Comparison of ENCODE assay signal across 8 cellular contexts in the genomic region with DNA sequence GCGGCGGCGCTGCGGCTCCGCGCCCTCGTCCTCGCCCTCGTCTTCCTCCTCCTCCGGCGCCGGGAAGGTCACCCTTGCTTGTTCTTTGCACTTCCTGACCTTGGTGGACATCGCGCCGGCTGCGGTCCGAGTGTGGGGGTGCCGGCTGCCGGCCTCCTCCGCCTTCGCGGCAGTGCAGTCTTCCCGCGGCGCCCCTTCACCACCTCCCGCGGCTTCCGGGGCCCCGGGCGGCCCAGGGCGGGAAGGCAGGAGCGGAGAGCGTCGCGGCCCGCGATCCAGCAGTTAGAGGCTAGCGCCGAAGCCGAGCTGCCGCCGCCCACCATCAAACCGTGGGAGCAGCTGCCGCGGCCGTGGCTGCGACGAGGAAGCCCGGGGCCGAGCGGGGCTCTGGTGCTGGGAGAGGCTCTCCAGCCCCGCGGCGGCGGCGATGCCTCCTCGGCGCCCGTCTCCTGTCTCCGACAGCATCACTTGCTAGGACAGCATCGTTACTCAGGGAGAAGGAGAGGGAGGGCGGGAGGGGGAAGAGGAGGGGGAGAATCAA. TPM values are rescaled to one million over a fixed set of nuclear protein-coding genes. Genes with fewer than 3 reads are reported as not detected.
DNase-seq lines count a peak whose midpoint lies in the region; ATAC-seq and TF ChIP-seq lines count a peak whose summit lies in the region.

TRPC3 (minus strand) TSS at position 491 of the 541 bp plus-strand sequence; CDS start at position 111, 380 bp downstream.

- H3K27ac ChIP-seq in Peyer's patch (peak within 1 kb of the TSS in 3 of 4 donors; percentile 8 to 44 (median 28)), right cardiac atrium (ENCODE audit: low read length) (no peak within 1 kb of the TSS)

- no peak for TF ChIP-seq POLR2A in Peyer's patch (IDR thresholded peaks at IDR 0.05)

- WGBS in right cardiac atrium, result under 1% methylated on average over 62 of the region's 62 CpGs

- DNase-seq in HFF-Myc (ENCODE audit: extremely low read depth, low read depth) (no peak), Peyer's patch (peak; percentile 17 to 54 (median 49)), adipocyte (ENCODE audit: low read depth) (peak; percentile 68), right cardiac atrium (peak; percentile 27 to 70 (median 69)), sciatic nerve (ENCODE audit: low spot score) (peak; percentile 60), DMS153 treated with DMSO at 0.1 percent for 48 hours (lab: John Stamatoyannopoulos, UW; ENCODE audit: unreplicated experiment) (no peak), NCI-H2029 treated with DMSO at 0.1 percent for 48 hours (lab: John Stamatoyannopoulos, UW) (no peak)

- intact Hi-C loops in right cardiac atrium (cut with DNase I), result no loop called here
- intact Hi-C loops in sciatic nerve (cut with DNase I), result no loop called here

- peaks cover 0 to 3% of the 10 kb centered on the region in 2 donors for H3K27me3 ChIP-seq in Peyer's patch
- peaks cover 7% of the 10 kb centered on the region for H3K27me3 ChIP-seq in adipocyte (replicated peaks; ENCODE audit: control insufficient read depth, insufficient read depth, low read length)
- peaks cover 3% of the 10 kb centered on the region for H3K27me3 ChIP-seq in right cardiac atrium (ENCODE audit: control insufficient read depth, insufficient read depth)

- peak within 1 kb of the TSS; percentile 61 for H3K9ac ChIP-seq in adipocyte (ENCODE audit: low read length)

- TF ChIP-seq CTCF in HFF-Myc (IDR thresholded peaks at IDR 0.05; ENCODE audit: low read depth, low read length, missing control alignments) (no peak), Peyer's patch (IDR thresholded peaks at IDR 0.05) (no peak)

- H3K9me3 ChIP-seq in Peyer's patch, result no peaks in the 10 kb centered on the region
- no peaks in the 10 kb centered on the region for H3K9me3 ChIP-seq in adipocyte (ENCODE audit: control insufficient read depth, low read length)
- no peaks in the 10 kb centered on the region for H3K9me3 ChIP-seq in right cardiac atrium (ENCODE audit: control insufficient read depth, low read length)

- ATAC-seq in right cardiac atrium (peak; percentile 39 to 44), sciatic nerve (peak; percentile 8)

- H3K4me3 ChIP-seq in GM08714 (ENCODE audit: low read length) (peak within 1 kb of the TSS; percentile 62; the same call in 1 of the 2 replicates), HFF-Myc (replicated peaks; ENCODE audit: low read depth, low read length) (peak within 1 kb of the TSS; percentile 39), Peyer's patch (peak within 1 kb of the TSS; percentile 48 to 72 (median 65)), adipocyte (ENCODE audit: low read length) (peak within 1 kb of the TSS; percentile 83), right cardiac atrium (ENCODE audit: low read length) (peak within 1 kb of the TSS; percentile 68)

- peaks cover 0 to 21% (median 0%) of the 10 kb centered on the region in 4 donors for H3K4me1 ChIP-seq in Peyer's patch
- no peaks in the 10 kb centered on the region for H3K4me1 ChIP-seq in adipocyte (ENCODE audit: control insufficient read depth, insufficient read depth, low read length)
- no peaks in the 10 kb centered on the region for H3K4me1 ChIP-seq in right cardiac atrium (ENCODE audit: control insufficient read depth, insufficient read depth, low read length)

- no peaks in the 10 kb centered on the region for H3K36me3 ChIP-seq in Peyer's patch
- H3K36me3 ChIP-seq in adipocyte (ENCODE audit: control insufficient read depth, insufficient read depth, low read length, severe bottlenecking), result no peaks in the 10 kb centered on the region

RNA-seq across cellular contexts. Expression of gene TRPC3, which starts in this region (rescaled TPM):
- 1 to 10 TPM in 1 of 4 donors, under 1 TPM in 1, not detected in 2; 0.67 to 1.1 TPM for total RNA-seq in Peyer's patch
- under 1 TPM; 0.15 to 0.34 (median 0.24) TPM for total RNA-seq in right cardiac atrium
- polyA plus RNA-seq in right cardiac atrium, result 0.09 TPM
- 0.98 TPM for total RNA-seq in sciatic nerve

Comparison
In these comparisons a context has a peak if more than half of its experiments do, and no peak if none do; other contexts are left out.
1. Peak in DNase-seq, ATAC-seq and H3K4me3 ChIP-seq in right cardiac atrium; RNA of the gene not detected or under 1 TPM.
2. Peak in DNase-seq and ATAC-seq in sciatic nerve; RNA of the gene not detected or under 1 TPM.
3. DNase-seq: peak in Peyer's patch (3 of 3) and adipocyte (single experiment); none in HFF-Myc (single experiment), DMS153 treated with DMSO at 0.1 percent for 48 hours (single experiment) and NCI-H2029 treated with DMSO at 0.1 percent for 48 hours (single experiment).
4. Peak in every context shown above with its lines, with median percentiles within 50 percentile points of each other: H3K4me3 ChIP-seq.